1 cellular context compared by ENCODE assay signal in the genomic region with DNA sequence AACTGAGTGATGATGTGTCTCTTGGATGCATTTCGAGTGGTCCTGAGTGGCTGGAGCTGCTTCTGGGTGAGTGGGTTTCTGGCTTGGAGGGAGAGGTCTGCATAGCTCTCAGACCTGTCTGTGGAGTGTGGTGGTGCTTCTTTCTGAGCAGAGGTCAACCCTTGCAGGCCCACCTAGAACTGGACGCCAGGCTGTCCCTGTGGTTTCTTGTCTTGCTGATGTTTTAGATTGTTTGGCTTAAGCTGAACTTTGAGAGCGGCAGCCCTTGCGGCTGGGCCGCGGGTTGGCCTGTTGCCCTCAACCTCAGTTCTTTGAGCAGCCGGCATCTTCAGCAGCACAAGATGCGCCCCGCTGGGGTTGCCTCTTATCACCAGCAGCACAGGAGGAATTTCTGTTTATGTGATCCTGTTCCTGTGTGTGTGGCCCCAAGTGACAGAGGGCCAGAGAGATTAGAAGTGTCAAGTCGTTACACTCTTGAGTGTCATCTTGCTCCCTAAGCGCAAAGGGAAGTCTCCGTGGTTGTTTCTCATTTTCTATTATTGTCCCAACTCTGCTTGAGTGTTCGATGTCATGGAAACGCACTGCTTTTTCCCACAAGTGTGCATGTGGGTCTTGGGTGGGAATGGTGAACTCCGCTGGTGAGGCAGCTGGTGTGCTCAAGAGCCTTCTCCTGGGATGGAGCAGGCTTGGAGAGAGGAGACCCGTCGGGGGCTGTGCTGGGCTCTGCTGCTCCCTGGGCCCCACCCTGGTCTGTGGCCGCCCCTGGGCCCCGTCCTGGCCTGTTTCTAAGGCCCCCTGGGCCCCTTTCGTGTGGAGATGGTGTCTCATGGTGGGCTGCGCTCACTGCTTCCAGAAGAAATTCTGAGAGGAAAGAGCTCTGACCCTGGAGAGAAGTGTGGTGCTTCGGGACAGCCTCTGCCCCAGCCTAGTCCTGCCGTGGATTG.
TF ChIP-seq lines count a peak whose summit lies in the region.

No MANE protein-coding gene starts in this region.

TF ChIP-seq in K562, 482 proteins besides CTCF, POLR2A, EP300 and RAD21 (continued from another document and continues in another):
- TF ChIP-seq NFE2 (IDR thresholded peaks at IDR 0.05; ENCODE audit: low read depth), result peak; percentile 69
- no peak for TF ChIP-seq RBM25 (IDR thresholded peaks at IDR 0.05; ENCODE audit: low read depth, low read length, severe bottlenecking)
- peak in 1 of 2 experiments; percentile 60; a peak in 3 of 4 replicates for TF ChIP-seq NRF1 (conservative IDR thresholded peaks at IDR 0.05 in 1 of 2, IDR thresholded peaks at IDR 0.05 in 1 of 2)
- TF ChIP-seq, protein P1, sequence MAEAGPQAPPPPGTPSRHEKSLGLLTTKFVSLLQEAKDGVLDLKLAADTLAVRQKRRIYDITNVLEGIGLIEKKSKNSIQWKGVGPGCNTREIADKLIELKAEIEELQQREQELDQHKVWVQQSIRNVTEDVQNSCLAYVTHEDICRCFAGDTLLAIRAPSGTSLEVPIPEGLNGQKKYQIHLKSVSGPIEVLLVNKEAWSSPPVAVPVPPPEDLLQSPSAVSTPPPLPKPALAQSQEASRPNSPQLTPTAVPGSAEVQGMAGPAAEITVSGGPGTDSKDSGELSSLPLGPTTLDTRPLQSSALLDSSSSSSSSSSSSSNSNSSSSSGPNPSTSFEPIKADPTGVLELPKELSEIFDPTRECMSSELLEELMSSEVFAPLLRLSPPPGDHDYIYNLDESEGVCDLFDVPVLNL (CRISPR knock-in tag; IDR thresholded peaks at IDR 0.05; ENCODE audit: low read depth), result no peak
- TF ChIP-seq PML (IDR thresholded peaks at IDR 0.05; ENCODE audit: low read length), result peak; percentile 99
- peak; percentile 23; the same call in 1 of the 2 replicates for TF ChIP-seq FOXJ3 (CRISPR knock-in tag; IDR thresholded peaks at IDR 0.05)
- no peak for TF ChIP-seq ZNF124 (CRISPR knock-in tag; IDR thresholded peaks at IDR 0.05)
- TF ChIP-seq, protein P2, sequence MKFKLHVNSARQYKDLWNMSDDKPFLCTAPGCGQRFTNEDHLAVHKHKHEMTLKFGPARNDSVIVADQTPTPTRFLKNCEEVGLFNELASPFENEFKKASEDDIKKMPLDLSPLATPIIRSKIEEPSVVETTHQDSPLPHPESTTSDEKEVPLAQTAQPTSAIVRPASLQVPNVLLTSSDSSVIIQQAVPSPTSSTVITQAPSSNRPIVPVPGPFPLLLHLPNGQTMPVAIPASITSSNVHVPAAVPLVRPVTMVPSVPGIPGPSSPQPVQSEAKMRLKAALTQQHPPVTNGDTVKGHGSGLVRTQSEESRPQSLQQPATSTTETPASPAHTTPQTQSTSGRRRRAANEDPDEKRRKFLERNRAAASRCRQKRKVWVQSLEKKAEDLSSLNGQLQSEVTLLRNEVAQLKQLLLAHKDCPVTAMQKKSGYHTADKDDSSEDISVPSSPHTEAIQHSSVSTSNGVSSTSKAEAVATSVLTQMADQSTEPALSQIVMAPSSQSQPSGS (CRISPR knock-in tag; IDR thresholded peaks at IDR 0.05), result no peak
- no peak for TF ChIP-seq ZNF324 (CRISPR knock-in tag; IDR thresholded peaks at IDR 0.05)
- TF ChIP-seq, protein P3, sequence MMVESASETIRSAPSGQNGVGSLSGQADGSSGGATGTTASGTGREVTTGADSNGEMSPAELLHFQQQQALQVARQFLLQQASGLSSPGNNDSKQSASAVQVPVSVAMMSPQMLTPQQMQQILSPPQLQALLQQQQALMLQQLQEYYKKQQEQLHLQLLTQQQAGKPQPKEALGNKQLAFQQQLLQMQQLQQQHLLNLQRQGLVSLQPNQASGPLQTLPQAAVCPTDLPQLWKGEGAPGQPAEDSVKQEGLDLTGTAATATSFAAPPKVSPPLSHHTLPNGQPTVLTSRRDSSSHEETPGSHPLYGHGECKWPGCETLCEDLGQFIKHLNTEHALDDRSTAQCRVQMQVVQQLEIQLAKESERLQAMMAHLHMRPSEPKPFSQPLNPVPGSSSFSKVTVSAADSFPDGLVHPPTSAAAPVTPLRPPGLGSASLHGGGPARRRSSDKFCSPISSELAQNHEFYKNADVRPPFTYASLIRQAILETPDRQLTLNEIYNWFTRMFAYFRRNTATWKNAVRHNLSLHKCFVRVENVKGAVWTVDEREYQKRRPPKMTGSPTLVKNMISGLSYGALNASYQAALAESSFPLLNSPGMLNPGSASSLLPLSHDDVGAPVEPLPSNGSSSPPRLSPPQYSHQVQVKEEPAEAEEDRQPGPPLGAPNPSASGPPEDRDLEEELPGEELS (CRISPR knock-in tag; IDR thresholded peaks at IDR 0.05; ENCODE audit: borderline replicate concordance), result no peak
- no peak for TF ChIP-seq ZNF232 (CRISPR knock-in tag; IDR thresholded peaks at IDR 0.05)
- TF ChIP-seq, protein P4, sequence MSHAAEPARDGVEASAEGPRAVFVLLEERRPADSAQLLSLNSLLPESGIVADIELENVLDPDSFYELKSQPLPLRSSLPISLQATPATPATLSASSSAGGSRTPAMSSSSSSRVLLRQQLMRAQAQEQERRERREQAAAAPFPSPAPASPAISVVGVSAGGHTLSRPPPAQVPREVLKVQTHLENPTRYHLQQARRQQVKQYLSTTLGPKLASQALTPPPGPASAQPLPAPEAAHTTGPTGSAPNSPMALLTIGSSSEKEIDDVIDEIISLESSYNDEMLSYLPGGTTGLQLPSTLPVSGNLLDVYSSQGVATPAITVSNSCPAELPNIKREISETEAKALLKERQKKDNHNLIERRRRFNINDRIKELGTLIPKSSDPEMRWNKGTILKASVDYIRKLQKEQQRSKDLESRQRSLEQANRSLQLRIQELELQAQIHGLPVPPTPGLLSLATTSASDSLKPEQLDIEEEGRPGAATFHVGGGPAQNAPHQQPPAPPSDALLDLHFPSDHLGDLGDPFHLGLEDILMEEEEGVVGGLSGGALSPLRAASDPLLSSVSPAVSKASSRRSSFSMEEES (CRISPR knock-in tag; IDR thresholded peaks at IDR 0.05), result no peak
- peak; percentile 40 for TF ChIP-seq BRD9 (IDR thresholded peaks at IDR 0.05; ENCODE audit: low read depth, partially characterized antibody)
- peak; percentile 98 for TF ChIP-seq SMAD4 (CRISPR knock-in tag; conservative IDR thresholded peaks at IDR 0.05)
- TF ChIP-seq ZBTB17 (CRISPR knock-in tag; IDR thresholded peaks at IDR 0.05), result 0 out of 2 replicates have a peak, but pooled peaks have one; percentile 23
- TF ChIP-seq, protein P5, sequence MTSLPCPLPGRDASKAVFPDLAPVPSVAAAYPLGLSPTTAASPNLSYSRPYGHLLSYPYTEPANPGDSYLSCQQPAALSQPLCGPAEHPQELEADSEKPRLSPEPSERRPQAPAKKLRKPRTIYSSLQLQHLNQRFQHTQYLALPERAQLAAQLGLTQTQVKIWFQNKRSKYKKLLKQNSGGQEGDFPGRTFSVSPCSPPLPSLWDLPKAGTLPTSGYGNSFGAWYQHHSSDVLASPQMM (CRISPR knock-in tag; IDR thresholded peaks at IDR 0.05), result no peak
- TF ChIP-seq FUS (optimal IDR thresholded peaks at IDR 0.05; ENCODE audit: low read depth, low read length), result no peak
- TF ChIP-seq BMI1 (IDR thresholded peaks at IDR 0.05; ENCODE audit: low read length), result no peak
- TF ChIP-seq, protein P6, sequence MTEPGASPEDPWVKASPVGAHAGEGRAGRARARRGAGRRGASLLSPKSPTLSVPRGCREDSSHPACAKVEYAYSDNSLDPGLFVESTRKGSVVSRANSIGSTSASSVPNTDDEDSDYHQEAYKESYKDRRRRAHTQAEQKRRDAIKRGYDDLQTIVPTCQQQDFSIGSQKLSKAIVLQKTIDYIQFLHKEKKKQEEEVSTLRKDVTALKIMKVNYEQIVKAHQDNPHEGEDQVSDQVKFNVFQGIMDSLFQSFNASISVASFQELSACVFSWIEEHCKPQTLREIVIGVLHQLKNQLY (CRISPR knock-in tag; conservative IDR thresholded peaks at IDR 0.05), result no peak
- no peak for TF ChIP-seq ZNF695 (CRISPR knock-in tag; IDR thresholded peaks at IDR 0.05)
- TF ChIP-seq ZNF165 (CRISPR knock-in tag; IDR thresholded peaks at IDR 0.05; ENCODE audit: borderline replicate concordance), result no peak
- TF ChIP-seq, protein P7, sequence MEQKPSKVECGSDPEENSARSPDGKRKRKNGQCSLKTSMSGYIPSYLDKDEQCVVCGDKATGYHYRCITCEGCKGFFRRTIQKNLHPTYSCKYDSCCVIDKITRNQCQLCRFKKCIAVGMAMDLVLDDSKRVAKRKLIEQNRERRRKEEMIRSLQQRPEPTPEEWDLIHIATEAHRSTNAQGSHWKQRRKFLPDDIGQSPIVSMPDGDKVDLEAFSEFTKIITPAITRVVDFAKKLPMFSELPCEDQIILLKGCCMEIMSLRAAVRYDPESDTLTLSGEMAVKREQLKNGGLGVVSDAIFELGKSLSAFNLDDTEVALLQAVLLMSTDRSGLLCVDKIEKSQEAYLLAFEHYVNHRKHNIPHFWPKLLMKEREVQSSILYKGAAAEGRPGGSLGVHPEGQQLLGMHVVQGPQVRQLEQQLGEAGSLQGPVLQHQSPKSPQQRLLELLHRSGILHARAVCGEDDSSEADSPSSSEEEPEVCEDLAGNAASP (IDR thresholded peaks at IDR 0.05), result no peak
- TF ChIP-seq HDAC6 (IDR thresholded peaks at IDR 0.05; ENCODE audit: low read depth, low read length), result no peak
- TF ChIP-seq, protein P8, sequence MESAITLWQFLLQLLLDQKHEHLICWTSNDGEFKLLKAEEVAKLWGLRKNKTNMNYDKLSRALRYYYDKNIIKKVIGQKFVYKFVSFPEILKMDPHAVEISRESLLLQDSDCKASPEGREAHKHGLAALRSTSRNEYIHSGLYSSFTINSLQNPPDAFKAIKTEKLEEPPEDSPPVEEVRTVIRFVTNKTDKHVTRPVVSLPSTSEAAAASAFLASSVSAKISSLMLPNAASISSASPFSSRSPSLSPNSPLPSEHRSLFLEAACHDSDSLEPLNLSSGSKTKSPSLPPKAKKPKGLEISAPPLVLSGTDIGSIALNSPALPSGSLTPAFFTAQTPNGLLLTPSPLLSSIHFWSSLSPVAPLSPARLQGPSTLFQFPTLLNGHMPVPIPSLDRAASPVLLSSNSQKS (CRISPR knock-in tag; IDR thresholded peaks at IDR 0.05), result no peak
- TF ChIP-seq NR3C1 (CRISPR knock-in tag; IDR thresholded peaks at IDR 0.05), result no peak
- no peak; the same call in 1 of the 2 replicates for TF ChIP-seq ZNF41 (CRISPR knock-in tag; conservative IDR thresholded peaks at IDR 0.05)
- peak; percentile 67; the same call in 1 of the 2 replicates for TF ChIP-seq MECOM (CRISPR knock-in tag; IDR thresholded peaks at IDR 0.05)
- TF ChIP-seq EHMT2 (IDR thresholded peaks at IDR 0.05), result no peak
- TF ChIP-seq PTTG1 (tag; IDR thresholded peaks at IDR 0.05; ENCODE audit: low read depth), result 0 out of 2 replicates have a peak, but pooled peaks have one; percentile 3
- no peak for TF ChIP-seq ZNF431 (CRISPR knock-in tag; IDR thresholded peaks at IDR 0.05)
- no peak for TF ChIP-seq KLF13 (tag; IDR thresholded peaks at IDR 0.05; ENCODE audit: borderline replicate concordance, low read depth)
- TF ChIP-seq ZNF253 (CRISPR knock-in tag; conservative IDR thresholded peaks at IDR 0.05), result no peak
- no peak for TF ChIP-seq ZNF57 (CRISPR knock-in tag; IDR thresholded peaks at IDR 0.05)
- TF ChIP-seq TCF7L2 (IDR thresholded peaks at IDR 0.05; ENCODE audit: low read depth, low read length), result peak; percentile 40; the same call in 1 of the 2 replicates
- peak; percentile 91 for TF ChIP-seq TCF7 (IDR thresholded peaks at IDR 0.05; ENCODE audit: borderline replicate concordance)
- TF ChIP-seq, protein P9, sequence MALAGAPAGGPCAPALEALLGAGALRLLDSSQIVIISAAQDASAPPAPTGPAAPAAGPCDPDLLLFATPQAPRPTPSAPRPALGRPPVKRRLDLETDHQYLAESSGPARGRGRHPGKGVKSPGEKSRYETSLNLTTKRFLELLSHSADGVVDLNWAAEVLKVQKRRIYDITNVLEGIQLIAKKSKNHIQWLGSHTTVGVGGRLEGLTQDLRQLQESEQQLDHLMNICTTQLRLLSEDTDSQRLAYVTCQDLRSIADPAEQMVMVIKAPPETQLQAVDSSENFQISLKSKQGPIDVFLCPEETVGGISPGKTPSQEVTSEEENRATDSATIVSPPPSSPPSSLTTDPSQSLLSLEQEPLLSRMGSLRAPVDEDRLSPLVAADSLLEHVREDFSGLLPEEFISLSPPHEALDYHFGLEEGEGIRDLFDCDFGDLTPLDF (CRISPR knock-in tag; IDR thresholded peaks at IDR 0.05), result no peak
- no peak for TF ChIP-seq GATAD2A (IDR thresholded peaks at IDR 0.05)
- TF ChIP-seq ZNF764 (CRISPR knock-in tag; IDR thresholded peaks at IDR 0.05; ENCODE audit: low read depth), result no peak
- TF ChIP-seq, protein P10, sequence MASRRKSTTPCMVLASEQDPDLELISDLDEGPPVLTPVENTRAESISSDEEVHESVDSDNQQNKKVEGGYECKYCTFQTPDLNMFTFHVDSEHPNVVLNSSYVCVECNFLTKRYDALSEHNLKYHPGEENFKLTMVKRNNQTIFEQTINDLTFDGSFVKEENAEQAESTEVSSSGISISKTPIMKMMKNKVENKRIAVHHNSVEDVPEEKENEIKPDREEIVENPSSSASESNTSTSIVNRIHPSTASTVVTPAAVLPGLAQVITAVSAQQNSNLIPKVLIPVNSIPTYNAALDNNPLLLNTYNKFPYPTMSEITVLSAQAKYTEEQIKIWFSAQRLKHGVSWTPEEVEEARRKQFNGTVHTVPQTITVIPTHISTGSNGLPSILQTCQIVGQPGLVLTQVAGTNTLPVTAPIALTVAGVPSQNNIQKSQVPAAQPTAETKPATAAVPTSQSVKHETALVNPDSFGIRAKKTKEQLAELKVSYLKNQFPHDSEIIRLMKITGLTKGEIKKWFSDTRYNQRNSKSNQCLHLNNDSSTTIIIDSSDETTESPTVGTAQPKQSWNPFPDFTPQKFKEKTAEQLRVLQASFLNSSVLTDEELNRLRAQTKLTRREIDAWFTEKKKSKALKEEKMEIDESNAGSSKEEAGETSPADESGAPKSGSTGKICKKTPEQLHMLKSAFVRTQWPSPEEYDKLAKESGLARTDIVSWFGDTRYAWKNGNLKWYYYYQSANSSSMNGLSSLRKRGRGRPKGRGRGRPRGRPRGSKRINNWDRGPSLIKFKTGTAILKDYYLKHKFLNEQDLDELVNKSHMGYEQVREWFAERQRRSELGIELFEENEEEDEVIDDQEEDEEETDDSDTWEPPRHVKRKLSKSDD (conservative IDR thresholded peaks at IDR 0.05; ENCODE audit: low read length), result no peak; the same call in 1 of the 2 replicates
- TF ChIP-seq SAFB2 (IDR thresholded peaks at IDR 0.05; ENCODE audit: borderline replicate concordance, low read depth, low read length, severe bottlenecking), result no peak
- no peak for TF ChIP-seq TFAM (CRISPR knock-in tag; conservative IDR thresholded peaks at IDR 0.05)
- TF ChIP-seq, protein P11, sequence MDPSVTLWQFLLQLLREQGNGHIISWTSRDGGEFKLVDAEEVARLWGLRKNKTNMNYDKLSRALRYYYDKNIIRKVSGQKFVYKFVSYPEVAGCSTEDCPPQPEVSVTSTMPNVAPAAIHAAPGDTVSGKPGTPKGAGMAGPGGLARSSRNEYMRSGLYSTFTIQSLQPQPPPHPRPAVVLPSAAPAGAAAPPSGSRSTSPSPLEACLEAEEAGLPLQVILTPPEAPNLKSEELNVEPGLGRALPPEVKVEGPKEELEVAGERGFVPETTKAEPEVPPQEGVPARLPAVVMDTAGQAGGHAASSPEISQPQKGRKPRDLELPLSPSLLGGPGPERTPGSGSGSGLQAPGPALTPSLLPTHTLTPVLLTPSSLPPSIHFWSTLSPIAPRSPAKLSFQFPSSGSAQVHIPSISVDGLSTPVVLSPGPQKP (CRISPR knock-in tag; IDR thresholded peaks at IDR 0.05), result no peak
- no peak for TF ChIP-seq RBM17 (IDR thresholded peaks at IDR 0.05; ENCODE audit: borderline replicate concordance, low read depth, low read length)
